In the genomic region with DNA sequence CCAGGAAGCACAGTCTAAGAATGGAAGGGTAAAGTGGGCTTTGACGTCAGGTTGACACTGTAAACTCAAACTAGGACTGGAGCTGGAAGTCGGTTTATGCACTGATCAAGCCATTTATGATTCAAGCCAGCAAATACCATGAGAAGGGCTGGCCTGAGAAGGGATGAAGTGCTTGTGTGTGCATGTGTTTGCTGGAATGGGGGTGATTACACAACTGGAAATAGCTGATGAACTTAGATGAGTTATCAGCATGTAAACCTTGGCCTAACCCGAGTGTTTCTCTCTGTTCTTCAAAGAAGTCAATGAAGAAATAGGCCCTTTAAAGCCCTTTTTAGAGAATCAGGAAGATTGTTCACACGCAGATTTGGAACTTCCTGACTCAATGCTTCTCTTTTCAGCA, we compare ENCODE assay signal across 22 cellular contexts.
DNase-seq lines count a peak whose midpoint lies in the region; ATAC-seq and TF ChIP-seq lines count a peak whose summit lies in the region.
"Had no signal": no experiment of that assay in that cellular context is flagged by ENCODE, and none has a peak within 500 bp of the region (broad histone marks: within the 10 kb centered on the region; RNA-seq: fewer than 3 reads in every experiment).

No MANE protein-coding gene starts in this region.

- H4K8ac ChIP-seq in IMR-90 (ENCODE audit: low read depth in 2 of 2, low read length in 2 of 2), result no peak overlapping the region

- no peaks in the 10 kb centered on the region for H4K20me1 ChIP-seq in IMR-90 (ENCODE audit: insufficient read depth, low read length)

- no peak for TF ChIP-seq RAD21 in IMR-90 (IDR thresholded peaks at IDR 0.05; ENCODE audit: low read length)

- H3K27me3 ChIP-seq in IMR-90 (ENCODE audit: control insufficient read depth, insufficient read depth, low read length), result no peaks in the 10 kb centered on the region
- H3K27me3 ChIP-seq in breast epithelium, result no peaks in the 10 kb centered on the region
- H3K27me3 ChIP-seq in left lung, result no peaks in the 10 kb centered on the region
- H3K27me3 ChIP-seq: SJCRH30 had no signal

- H3K79me1 ChIP-seq in IMR-90 (ENCODE audit: low read depth in 1 of 2, low read length in 2 of 2), result no peaks in the 10 kb centered on the region

- DNase-seq in AG20443 (ENCODE audit: low spot score) (peak; percentile 14), IMR-90 (peak; percentile 62), fibroblast of gingiva (ENCODE audit: low read depth) (peak; percentile 10), iris pigment epithelial cell (ENCODE audit: low read depth) (peak; percentile 78), UCSD-AML1 (lab: John Stamatoyannopoulos, UW; ENCODE audit: unreplicated experiment) (no peak), breast epithelium (ENCODE audit: low spot score in 2 of 2) (no peak), left lung (no peak), islet precursor cell (no peak)
- DNase-seq: Calu3, DMS79 treated with DMSO at 0.1 percent for 48 hours, GF-D8, KBM-7, NCI-H1105 treated with DMSO at 0.1 percent for 48 hours, NCI-H146, NCI-H1930, NCI-H446, NCI-H524 treated with DMSO at 0.1 percent for 48 hours, NCI-H774, SJCRH30 had no signal

- H3K18ac ChIP-seq in IMR-90 (ENCODE audit: low read depth, low read length), result no peak overlapping the region

- no peak overlapping the region for H3K9ac ChIP-seq in IMR-90 (ENCODE audit: low read depth, low read length)

- no peak overlapping the region for H2BK15ac ChIP-seq in IMR-90 (ENCODE audit: low read depth, low read length)

- no peak for TF ChIP-seq POLR2A in IMR-90 (IDR thresholded peaks at IDR 0.05; ENCODE audit: low read depth, low read length)
- TF ChIP-seq POLR2A in breast epithelium (IDR thresholded peaks at IDR 0.05), result no peak

- no peak overlapping the region for H4K5ac ChIP-seq in IMR-90 (ENCODE audit: low read depth, low read length)

- H4K91ac ChIP-seq in IMR-90 (ENCODE audit: insufficient read depth, low read depth, low read length), result no peak overlapping the region

- no peak overlapping the region for H3K4ac ChIP-seq in IMR-90 (ENCODE audit: low read depth, low read length)

- peaks cover 3% of the 10 kb centered on the region; the same call in 1 of the 2 replicates for H3K9me1 ChIP-seq in IMR-90 (ENCODE audit: insufficient read depth, low read length)

- H3K9me3 ChIP-seq in IMR-90 (ENCODE audit: control insufficient read depth, insufficient read depth, low read length) (no peaks in the 10 kb centered on the region), breast epithelium (no peaks in the 10 kb centered on the region), left lung (no peaks in the 10 kb centered on the region)
- H3K9me3 ChIP-seq: A549, SJCRH30 had no signal

- TF ChIP-seq CTCF in IMR-90 (conservative IDR thresholded peaks at IDR 0.05; ENCODE audit: low read depth, low read length) (no peak), breast epithelium (IDR thresholded peaks at IDR 0.05) (no peak), left lung (IDR thresholded peaks at IDR 0.05) (no peak)

- H3K36me3 ChIP-seq in IMR-90 (ENCODE audit: control insufficient read depth, insufficient read depth, low read length) (no peaks in the 10 kb centered on the region), breast epithelium (no peaks in the 10 kb centered on the region), left lung (no peaks in the 10 kb centered on the region)
- H3K36me3 ChIP-seq: SJCRH30 had no signal

- dilution Hi-C loops in IMR-90 (cut with HindIII; ENCODE audit: low sequenced_read_pairs, unreplicated experiment), result no loop called here

- H2AFZ ChIP-seq in IMR-90 (replicated peaks; ENCODE audit: low read length, poor library complexity), result no peak overlapping the region

- H2AK5ac ChIP-seq in IMR-90 (ENCODE audit: low read depth, low read length), result no peak overlapping the region

- no peak overlapping the region for H3K4me3 ChIP-seq in IMR-90 (ENCODE audit: insufficient read depth, low read depth, low read length)
- H3K4me3 ChIP-seq in breast epithelium, result no peak overlapping the region
- H3K4me3 ChIP-seq in left lung, result no peak overlapping the region
- H3K4me3 ChIP-seq: A549, SJCRH30 had no signal

- H2BK120ac ChIP-seq in IMR-90 (ENCODE audit: low read depth, low read length), result no peak overlapping the region

- in situ Hi-C loops in IMR-90 (cut with MboI; ENCODE audit: low sequenced_read_pairs), result loop anchor here (25.0 kb wide), 1 partner anchor 1124 kb away; no protein-coding TSS in a partner anchor

- peak; percentile 47 for ATAC-seq in IMR-90 (ENCODE audit: low read depth)
- ATAC-seq in left lung, result no peak
- ATAC-seq: A549, Right ventricle myocardium inferior, SK-N-SH treated with all-trans-retinoic acid at 6 μM for 48 hours had no signal

- no peak overlapping the region for H3K4me2 ChIP-seq in IMR-90 (ENCODE audit: low read depth, low read length)
- H3K4me2 ChIP-seq: A549 had no signal

- no CpG with 5 or more reads among the region's 4 CpGs for WGBS in IMR-90 (ENCODE audit: extremely low coverage in 2 of 2, insufficient read length in 1 of 2), 2 experiments

- H3K23ac ChIP-seq in IMR-90 (ENCODE audit: low read depth, low read length), result no peak overlapping the region

- H3K56ac ChIP-seq in IMR-90 (ENCODE audit: extremely low read depth, insufficient read depth, low read length), result no peak overlapping the region

- POLR2A ChIA-PET in IMR-90 (lab: Charles Lee; ENCODE audit: unreplicated experiment), result no interaction called here

- intact Hi-C loops in IMR-90 (cut with micrococcal nuclease) (no loop called here), breast epithelium (cut with DNase I; ENCODE audit: low total_unique reads) (no loop called here), left lung (cut with DNase I) (no loop called here)

- CTCF ChIA-PET in IMR-90 (lab: Yijun Ruan, JAX), result interaction anchor here (0.5 to 2.4 kb wide), 2 partner anchors 18 to 203 kb away, joined by 3 to 7 read pairs; no protein-coding TSS in a partner anchor

- no peak overlapping the region for H3K27ac ChIP-seq in IMR-90 (ENCODE audit: insufficient read depth, low read length)
- no peak overlapping the region for H3K27ac ChIP-seq in breast epithelium
- no peak overlapping the region for H3K27ac ChIP-seq in left lung
- H3K27ac ChIP-seq: A549, SJCRH30 had no signal

- no peak overlapping the region for H3K14ac ChIP-seq in IMR-90 (replicated peaks; ENCODE audit: low read depth, low read length)

- H2BK5ac ChIP-seq in IMR-90 (ENCODE audit: low read depth, low read length, poor library complexity, severe bottlenecking), result no peak overlapping the region

- no TSS peak for BruUV-seq in IMR-90 (replicated peaks; lab: Mats Ljungman, UMichigan)

- no peak overlapping the region for H2AK9ac ChIP-seq in IMR-90 (replicated peaks; ENCODE audit: low read depth, low read length, poor library complexity)

- H3K4me1 ChIP-seq in IMR-90 (ENCODE audit: control insufficient read depth, insufficient read depth, low read length) (peaks cover 3% of the 10 kb centered on the region; the same call in 1 of the 2 replicates), breast epithelium (no peaks in the 10 kb centered on the region), left lung (peaks cover 0 to 11% of the 10 kb centered on the region in 2 donors)
- H3K4me1 ChIP-seq: A549, SJCRH30 had no signal

- H2BK20ac ChIP-seq in IMR-90 (ENCODE audit: low read depth, low read length), result no peak overlapping the region

TF ChIP-seq in IMR-90, 13 proteins besides CTCF, POLR2A, EP300 and RAD21:
- TF ChIP-seq RCOR1 (IDR thresholded peaks at IDR 0.05; ENCODE audit: insufficient replicate concordance, low read length), result no peak
- no peak for TF ChIP-seq FOS (IDR thresholded peaks at IDR 0.05; ENCODE audit: low read depth, low read length)
- peak; percentile 51; the same call in 1 of the 2 replicates for TF ChIP-seq CEBPB (IDR thresholded peaks at IDR 0.05; ENCODE audit: low read depth, low read length)

Comparison
In these comparisons a context has a peak if more than half of its experiments do, and no peak if none do; other contexts are left out.
1. DNase-seq: peak in AG20443 (single experiment), IMR-90 (single experiment), fibroblast of gingiva (single experiment) and iris pigment epithelial cell (single experiment); none in UCSD-AML1 (single experiment), breast epithelium (0 of 2), left lung (0 of 2) and islet precursor cell (single experiment).